25 cellular contexts compared by ENCODE assay signal in genomic region chr11:77037057-77037456, GRCh38. TPM values are rescaled to one million over a fixed set of nuclear protein-coding genes. Genes with fewer than 3 reads are reported as not detected.
"Had no signal": no experiment of that assay in that cellular context is flagged by ENCODE, and none has a peak within 500 bp of the region (broad histone marks: within the 10 kb centered on the region; RNA-seq: fewer than 3 reads in every experiment).

No MANE protein-coding gene starts in this region.

- H3K4me3 ChIP-seq: gastroesophageal sphincter, spleen, tibial artery had no signal

- ATAC-seq: esophagus mucosa; gastroesophageal sphincter; left colon; left ventricle myocardium superior; naive thymus-derived CD4-positive, alpha-beta T cell; sciatic nerve; stimulated activated memory B cell treated with anti-CD40 and anti-IgM and Interleukin-4, amounts not matched to agents 10 μg/mL and 1 μg/mL and 100 μg/mL, for 72 hours had no signal

- H3K9me3 ChIP-seq: gastroesophageal sphincter, neutrophil, tibial artery had no signal

- H3K36me3 ChIP-seq: gastroesophageal sphincter, neutrophil, spleen, tibial artery had no signal

- H3K4me3 Mint-ChIP-seq: naive thymus-derived CD4-positive, alpha-beta T cell; nephron progenitor cell; stimulated activated memory B cell treated with anti-CD40 and anti-IgM and Interleukin-4, amounts not matched to agents 10 μg/mL and 1 μg/mL and 100 μg/mL, for 72 hours; stimulated activated naive CD8-positive, alpha-beta T cell treated with anti-CD3 and anti-CD28 coated beads, Interleukin-15, Interleukin-2, amounts not matched to agents 100 ng/mL and 50 ng/mL, for 24 hours had no signal

- H3K36me3 Mint-ChIP-seq: stimulated activated memory B cell treated with anti-CD40 and anti-IgM and Interleukin-4, amounts not matched to agents 10 μg/mL and 1 μg/mL and 100 μg/mL, for 72 hours had no signal

- H3K27ac ChIP-seq: gastroesophageal sphincter, neutrophil, spleen, tibial artery had no signal

- DNase-seq: dermis blood vessel endothelial cell; glutamatergic neuron; left colon; left ventricle myocardium superior; mesendoderm; naive thymus-derived CD4-positive, alpha-beta T cell; nephron progenitor cell; spleen; stimulated activated CD4-positive, alpha-beta T cell treated with anti-CD3 and anti-CD28 coated beads, Interleukin-15, amount 100 ng/mL, for 24 hours; stimulated activated CD4-positive, alpha-beta T cell treated with anti-CD3 and anti-CD28 coated beads, Interleukin-1b, Interleukin-23, amount 100 ng/mL, for 48 hours; stimulated activated CD4-positive, alpha-beta T cell treated with anti-CD3 and anti-CD28 coated beads, Interleukin-4, amount 100 ng/mL, for 24 hours; tibial artery had no signal

- H3K9me3 Mint-ChIP-seq: stimulated activated memory B cell treated with anti-CD40 and anti-IgM and Interleukin-4, amounts not matched to agents 10 μg/mL and 1 μg/mL and 100 μg/mL, for 72 hours; stimulated activated naive CD8-positive, alpha-beta T cell treated with anti-CD3 and anti-CD28 coated beads, Interleukin-15, Interleukin-2, amounts not matched to agents 100 ng/mL and 50 ng/mL, for 24 hours had no signal

- H3K27ac Mint-ChIP-seq: naive thymus-derived CD4-positive, alpha-beta T cell; nephron progenitor cell; stimulated activated naive CD8-positive, alpha-beta T cell treated with anti-CD3 and anti-CD28 coated beads, Interleukin-15, Interleukin-2, amounts not matched to agents 100 ng/mL and 50 ng/mL, for 24 hours had no signal

RNA-seq across cellular contexts. Expression of gene B3GNT6, which starts 2.9 kb away (rescaled TPM):
- total RNA-seq: dermis blood vessel endothelial cell; fibroblast of villous mesenchyme; kidney epithelial cell; left ventricle myocardium superior; lung microvascular endothelial cell; naive thymus-derived CD4-positive, alpha-beta T cell; osteoblast; pulmonary artery endothelial cell; sciatic nerve; skeletal muscle tissue; spleen; ureter had no signal
- polyA plus RNA-seq: naive thymus-derived CD4-positive, alpha-beta T cell; spleen had no signal
